27 cellular contexts compared by ENCODE assay signal in genomic region chr7:106001196-106001595, GRCh38. TPM values are rescaled to one million over a fixed set of nuclear protein-coding genes. Genes with fewer than 3 reads are reported as not detected.
"Had no signal": no experiment of that assay in that cellular context is flagged by ENCODE, and none has a peak within 500 bp of the region (broad histone marks: within the 10 kb centered on the region; RNA-seq: fewer than 3 reads in every experiment).

No MANE protein-coding gene starts in this region.

- H3K27ac ChIP-seq: lower lobe of right lung, pancreas, prostate gland, right lobe of liver, transverse colon, upper lobe of right lung had no signal

- H3K36me3 ChIP-seq: lower lobe of right lung, pancreas, prostate gland, right lobe of liver, transverse colon, upper lobe of right lung had no signal

- H3K4me3 ChIP-seq: lower lobe of right lung, mucosa of descending colon, pancreas, prostate gland, right lobe of liver, smooth muscle cell, transverse colon, upper lobe of right lung had no signal

- H3K4me1 ChIP-seq: pancreas, prostate gland, transverse colon, upper lobe of right lung had no signal

- ATAC-seq: lower lobe of right lung; mucosa of descending colon; naive thymus-derived CD4-positive, alpha-beta T cell; natural killer cell treated with Interleukin-12 subunit alpha and Interleukin-12 subunit beta and Interleukin-15 and Interleukin-18, amount 100 ng/mL, for 72 hours; pancreas; right lobe of liver; stimulated activated memory B cell treated with anti-CD40 and anti-IgM and Interleukin-4, amounts not matched to agents 10 μg/mL and 1 μg/mL and 100 μg/mL, for 72 hours; stimulated activated naive CD8-positive, alpha-beta T cell treated with anti-CD3 and anti-CD28 coated beads, Interleukin-15, amount 100 ng/mL, for 72 hours; upper lobe of right lung had no signal

- H3K4me2 ChIP-seq: smooth muscle cell had no signal

- DNase-seq: hypothalamus; immature natural killer cell; kidney; lower lobe of right lung; mammary epithelial cell; mesenchymal stem cell; midbrain; mucosa of descending colon; naive thymus-derived CD4-positive, alpha-beta T cell; nucleus accumbens; pancreas; posterior cingulate gyrus; retina; right lobe of liver; stimulated activated CD4-positive, alpha-beta T cell treated with anti-CD3 and anti-CD28 coated beads, Interleukin-1b, Interleukin-23, amount 100 ng/mL, for 48 hours; stimulated activated CD4-positive, alpha-beta T cell treated with anti-CD3 and anti-CD28 coated beads, Interleukin-2, amount 100 ng/mL, for 48 hours; stimulated activated CD4-positive, alpha-beta T cell treated with anti-CD3 and anti-CD28 coated beads, Interleukin-4, amount 100 ng/mL, for 4 hours; stimulated activated CD8-positive, alpha-beta memory T cell treated with anti-CD3 and anti-CD28 coated beads, Interleukin-4, amount 100 ng/mL, for 48 hours; stimulated activated naive CD4-positive, alpha-beta T cell treated with Interleukin-2 at 50 U/mL for 16 hours; stimulated activated naive CD8-positive, alpha-beta T cell treated with anti-CD3 and anti-CD28 coated beads, Interleukin-15, amount 100 ng/mL, for 72 hours; substantia nigra; transverse colon; upper lobe of right lung had no signal

- H3K9me3 ChIP-seq: lower lobe of right lung, mucosa of descending colon, pancreas, prostate gland, right lobe of liver, transverse colon, upper lobe of right lung had no signal

- H3K27me3 ChIP-seq: pancreas, right lobe of liver, transverse colon, upper lobe of right lung had no signal

RNA-seq across cellular contexts. Expression of gene CDHR3, which starts 38.1 kb away (rescaled TPM):
- total RNA-seq: natural killer cell treated with Interleukin-12 subunit alpha and Interleukin-12 subunit beta and Interleukin-15 and Interleukin-18, amount 100 ng/mL, for 72 hours had no signal
